ENCODE assay signal across 8 cellular contexts in the genomic region with DNA sequence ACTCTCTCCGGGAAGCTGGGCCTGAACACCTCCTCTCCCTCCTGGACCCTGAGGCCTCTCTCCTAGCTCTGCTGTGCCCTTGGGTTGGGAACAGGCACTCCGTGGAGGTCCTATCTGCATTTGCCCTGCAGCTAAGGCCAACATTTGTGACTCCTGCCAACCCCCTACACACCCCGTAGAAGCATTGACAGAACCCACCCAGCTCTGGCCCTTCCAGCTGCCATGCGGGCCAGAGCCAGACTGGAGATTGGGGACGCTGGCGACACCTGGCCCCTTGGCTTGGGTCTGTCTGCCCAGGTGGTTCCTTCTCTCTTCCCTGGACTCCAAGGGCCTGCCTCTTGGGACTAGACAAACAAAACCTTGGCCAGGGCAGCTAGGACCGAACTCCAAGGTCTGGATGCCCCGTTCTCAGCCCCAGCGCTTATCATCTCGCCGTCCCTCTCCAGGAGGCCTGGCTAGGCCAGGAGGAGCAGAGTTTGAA. TPM values are rescaled to one million over a fixed set of nuclear protein-coding genes. Genes with fewer than 3 reads are reported as not detected.
DNase-seq lines count a peak whose midpoint lies in the region; ATAC-seq and TF ChIP-seq lines count a peak whose summit lies in the region.

No MANE protein-coding gene starts in this region.

- no peak for TF ChIP-seq CTCF in adrenal gland (IDR thresholded peaks at IDR 0.05)

- no peaks in the 10 kb centered on the region for H3K9me3 Mint-ChIP-seq in T-helper 2 cell treated with Interferon-gamma antibody and Interleukin-4, amounts not matched to agents 5 μg/mL and 100 μg/mL, for 36 hours

- intact Hi-C loops in adrenal gland (cut with DNase I), result loop anchor here in 1 of 2 donors (10.0 kb wide), 1 partner anchor 97 kb away; no protein-coding TSS in a partner anchor

- no peaks in the 10 kb centered on the region for H3K9me3 ChIP-seq in adrenal gland (replicated peaks in 1 of 3)
- no peaks in the 10 kb centered on the region for H3K9me3 ChIP-seq in subcutaneous abdominal adipose tissue (ENCODE audit: control insufficient read depth in 5 of 5, low read length in 5 of 5)

- H3K36me3 ChIP-seq in adrenal gland (replicated peaks in 1 of 2) (no peaks in the 10 kb centered on the region), subcutaneous abdominal adipose tissue (ENCODE audit: control insufficient read depth in 5 of 5, insufficient read depth in 5 of 5, low read length in 5 of 5) (no peaks in the 10 kb centered on the region)

- peak overlapping the region; percentile 84 for H3K4me3 Mint-ChIP-seq in T-helper 2 cell treated with Interferon-gamma antibody and Interleukin-4, amounts not matched to agents 5 μg/mL and 100 μg/mL, for 36 hours

- H3K4me3 ChIP-seq in adrenal gland (peak overlapping the region in 1 of 4 donors; percentile 94), subcutaneous abdominal adipose tissue (ENCODE audit: low read depth in 1 of 5, low read length in 5 of 5) (peak overlapping the region; percentile 66 to 80 (median 67))

- peak overlapping the region in 2 of 5 donors; percentile 48 to 64 for H3K9ac ChIP-seq in subcutaneous abdominal adipose tissue (ENCODE audit: low read length in 5 of 5)

- H3K27me3 Mint-ChIP-seq in T-helper 2 cell treated with Interferon-gamma antibody and Interleukin-4, amounts not matched to agents 5 μg/mL and 100 μg/mL, for 36 hours (ENCODE audit: low read depth), result no peaks in the 10 kb centered on the region

- TF ChIP-seq POLR2A in adrenal gland (IDR thresholded peaks at IDR 0.05), result no peak

- 64 to 66% (median 65%) methylated on average over 9 to 11 of the region's 11 CpGs for WGBS in adrenal gland, 4 donors

- peak overlapping the region; percentile 94 for H3K27ac Mint-ChIP-seq in T-helper 2 cell treated with Interferon-gamma antibody and Interleukin-4, amounts not matched to agents 5 μg/mL and 100 μg/mL, for 36 hours

- peak overlapping the region in 4 of 5 donors; percentile 25 to 95 (median 85) for H3K27ac ChIP-seq in adrenal gland
- peak overlapping the region; percentile 62 for H3K27ac ChIP-seq in layer of hippocampus (ENCODE audit: low read depth, low read length)
- no peak overlapping the region for H3K27ac ChIP-seq in subcutaneous abdominal adipose tissue (ENCODE audit: low read depth, low read length)

- H3K27me3 ChIP-seq in adrenal gland, result no peaks in the 10 kb centered on the region
- no peaks in the 10 kb centered on the region for H3K27me3 ChIP-seq in layer of hippocampus (ENCODE audit: control insufficient read depth, insufficient read depth, low read length)
- peaks cover 0 to 4% (median 4%) of the 10 kb centered on the region in 5 donors for H3K27me3 ChIP-seq in subcutaneous abdominal adipose tissue (ENCODE audit: control insufficient read depth in 5 of 5, insufficient read depth in 4 of 5, low read length in 5 of 5)

- peaks cover 30% of the 10 kb centered on the region for H3K4me1 Mint-ChIP-seq in T-helper 2 cell treated with Interferon-gamma antibody and Interleukin-4, amounts not matched to agents 5 μg/mL and 100 μg/mL, for 36 hours (ENCODE audit: low read depth)

- peaks cover 20 to 34% of the 10 kb centered on the region in 2 donors for H3K4me1 ChIP-seq in adrenal gland (replicated peaks in 1 of 2)
- peaks cover 8 to 63% (median 51%) of the 10 kb centered on the region in 5 donors for H3K4me1 ChIP-seq in subcutaneous abdominal adipose tissue (ENCODE audit: control insufficient read depth in 5 of 5, insufficient read depth in 5 of 5, low read length in 5 of 5)

- no peak for ATAC-seq in GM19035 (IDR thresholded peaks at IDR 0.05; ENCODE audit: unreplicated experiment)
- ATAC-seq in GM21381 (IDR thresholded peaks at IDR 0.05; ENCODE audit: unreplicated experiment), result no peak

- DNase-seq in T-helper 2 cell treated with Interferon-gamma antibody and Interleukin-4, amounts not matched to agents 5 μg/mL and 100 μg/mL, for 36 hours (ENCODE audit: low spot score), result no peak
- DNase-seq in T-helper 2 cell (no peak), adrenal gland (no peak), D341Med (ENCODE audit: low spot score) (no peak)

- peaks cover 3% of the 10 kb centered on the region for H3K36me3 Mint-ChIP-seq in T-helper 2 cell treated with Interferon-gamma antibody and Interleukin-4, amounts not matched to agents 5 μg/mL and 100 μg/mL, for 36 hours (ENCODE audit: low read depth)

RNA-seq across cellular contexts. Expression of a gene that starts 0.6 kb away (rescaled TPM):
- total RNA-seq in adrenal gland, result 100 to 1,000 TPM in 1 of 8 donors, 10 to 100 TPM in 7; 12.3 to 156 (median 43.8) TPM
- 10 to 100 TPM in 2 of 3 donors, 1 to 10 TPM in 1; 4.9 to 39.3 (median 19.1) TPM for polyA plus RNA-seq in adrenal gland

RNA-seq across cellular contexts. Expression of a gene that starts 34.5 kb away (rescaled TPM):
- not detected for total RNA-seq in adrenal gland
- polyA plus RNA-seq in adrenal gland, result under 1 TPM in 2 of 3 donors, not detected in 1; 0.30 to 0.40 TPM

RNA-seq across cellular contexts. Expression of a gene that starts 35.6 kb away (rescaled TPM):
- total RNA-seq in adrenal gland, result 10 to 100 TPM in 7 of 8 donors, 1 to 10 TPM in 1; 9.5 to 18.1 (median 14.3) TPM
- 10 to 100 TPM in 2 of 3 donors, 1 to 10 TPM in 1; 7.8 to 38.3 (median 32.1) TPM for polyA plus RNA-seq in adrenal gland

RNA-seq across cellular contexts. Expression of a gene that starts 38.0 kb away (rescaled TPM):
- 1 to 10 TPM in 6 of 8 donors, not detected in 2; 1.5 to 5.7 (median 2.8) TPM for total RNA-seq in adrenal gland
- polyA plus RNA-seq in adrenal gland, result 10 to 100 TPM in 2 of 3 donors, 1 to 10 TPM in 1; 4.5 to 37.2 (median 14.3) TPM

RNA-seq across cellular contexts. Expression of a gene that starts 48.9 kb away (rescaled TPM):
- total RNA-seq in adrenal gland, result 10 to 100 TPM; 11.4 to 21.8 (median 17.9) TPM
- 10 to 100 TPM in 2 of 3 donors, 1 to 10 TPM in 1; 9.8 to 21.3 (median 12.4) TPM for polyA plus RNA-seq in adrenal gland
